ENCODE assay signal across 17 cellular contexts in genomic region chr17:57276621-57277020, GRCh38. TPM values are rescaled to one million over a fixed set of nuclear protein-coding genes. Genes with fewer than 3 reads are reported as not detected.
DNase-seq lines count a peak whose midpoint lies in the region; ATAC-seq and TF ChIP-seq lines count a peak whose summit lies in the region.
"Had no signal": no experiment of that assay in that cellular context is flagged by ENCODE, and none has a peak within 500 bp of the region (broad histone marks: within the 10 kb centered on the region; RNA-seq: fewer than 3 reads in every experiment).

No MANE protein-coding gene starts in this region.

- H3K9me3 Mint-ChIP-seq in activated CD8-positive, alpha-beta T cell treated with anti-CD3 and anti-CD28 coated beads for 36 hours: no peaks in the 10 kb centered on the region
- H3K9me3 Mint-ChIP-seq in activated CD8-positive, alpha-beta T cell treated with anti-CD3 and anti-CD28 coated beads, Interleukin-2, amount 10 ng/mL, durations not matched to agents 7 days and 5 days (ENCODE audit: insufficient read depth): no peaks in the 10 kb centered on the region
- H3K9me3 Mint-ChIP-seq in stimulated activated effector memory CD8-positive, alpha-beta T cell treated with anti-CD3 and anti-CD28 coated beads, Interleukin-12 subunit alpha, Interleukin-12 subunit beta, amount 100 ng/mL, for 72 hours: no peaks in the 10 kb centered on the region

- H3K79me2 ChIP-seq in DND-41 (ENCODE audit: insufficient read depth, low read length): peaks cover 100% of the 10 kb centered on the region

- peaks cover 99% of the 10 kb centered on the region for H3K36me3 ChIP-seq in DND-41 (ENCODE audit: insufficient read depth, low read length)

- POLR2A ChIA-PET in activated CD8-positive, alpha-beta T cell treated with anti-CD3 and anti-CD28 coated beads for 36 hours (lab: Charles Lee): interaction anchor here (0.9 to 1.1 kb wide), 2 partner anchors 17 to 32 kb away, joined by 3 to 4 read pairs; no protein-coding TSS in a partner anchor
- POLR2A ChIA-PET in activated CD8-positive, alpha-beta T cell treated with anti-CD3 and anti-CD28 coated beads, Interleukin-2, amount 10 ng/mL, durations not matched to agents 7 days and 5 days (lab: Charles Lee): no interaction called here

- peaks cover 95% of the 10 kb centered on the region for H4K20me1 ChIP-seq in DND-41 (ENCODE audit: insufficient read depth, low read length)

- peak overlapping the region; percentile 6; the same call in 1 of the 2 replicates for H3K4me2 ChIP-seq in DND-41 (ENCODE audit: insufficient read depth, low read length)

- DNase-seq in activated CD8-positive, alpha-beta T cell treated with anti-CD3 and anti-CD28 coated beads for 36 hours: no peak
- no peak for DNase-seq in activated CD8-positive, alpha-beta T cell treated with anti-CD3 and anti-CD28 coated beads, Interleukin-2, amount 10 ng/mL, durations not matched to agents 7 days and 5 days
- DNase-seq in DND-41: no peak
- DNase-seq in dermis blood vessel endothelial cell: peak; percentile 2
- no peak for DNase-seq in stimulated activated effector memory CD8-positive, alpha-beta T cell treated with anti-CD3 and anti-CD28 coated beads, Interleukin-12 subunit alpha, Interleukin-12 subunit beta, amount 100 ng/mL, for 72 hours (ENCODE audit: low spot score in 2 of 2)
- DNase-seq in middle frontal gyrus (ENCODE audit: extremely low spot score, low spot score): no peak
- DNase-seq: DMS 273 treated with DMSO at 0.1 percent for 48 hours; GF-D8; GOT3; MV-4-11; NCI-H1417; NCI-H187 treated with DMSO at 0.1 percent for 48 hours; NCI-H345; NCI-H526; NK-92 treated with Interleukin-12 subunit alpha and Interleukin-12 subunit beta, amount 100 ng/mL, for 24 hours; RPMI8226 had no signal

- H3K4me3 Mint-ChIP-seq in activated CD8-positive, alpha-beta T cell treated with anti-CD3 and anti-CD28 coated beads for 36 hours: no peak overlapping the region
- no peak overlapping the region for H3K4me3 Mint-ChIP-seq in activated CD8-positive, alpha-beta T cell treated with anti-CD3 and anti-CD28 coated beads, Interleukin-2, amount 10 ng/mL, durations not matched to agents 7 days and 5 days
- H3K4me3 Mint-ChIP-seq in stimulated activated effector memory CD8-positive, alpha-beta T cell treated with anti-CD3 and anti-CD28 coated beads, Interleukin-12 subunit alpha, Interleukin-12 subunit beta, amount 100 ng/mL, for 72 hours: no peak overlapping the region

- intact Hi-C loops in activated CD8-positive, alpha-beta T cell treated with anti-CD3 and anti-CD28 coated beads for 36 hours (cut with micrococcal nuclease): no loop called here

- H3K9me3 ChIP-seq in DND-41 (ENCODE audit: insufficient read depth, low read length, severe bottlenecking): no peaks in the 10 kb centered on the region

- peaks cover 64% of the 10 kb centered on the region for H3K4me1 Mint-ChIP-seq in activated CD8-positive, alpha-beta T cell treated with anti-CD3 and anti-CD28 coated beads for 36 hours (ENCODE audit: low read depth)
- H3K4me1 Mint-ChIP-seq in activated CD8-positive, alpha-beta T cell treated with anti-CD3 and anti-CD28 coated beads, Interleukin-2, amount 10 ng/mL, durations not matched to agents 7 days and 5 days (ENCODE audit: low read depth): peaks cover 72% of the 10 kb centered on the region
- H3K4me1 Mint-ChIP-seq in stimulated activated effector memory CD8-positive, alpha-beta T cell treated with anti-CD3 and anti-CD28 coated beads, Interleukin-12 subunit alpha, Interleukin-12 subunit beta, amount 100 ng/mL, for 72 hours: peaks cover 69% of the 10 kb centered on the region

- peak overlapping the region; percentile 34 for H3K27ac ChIP-seq in DND-41 (ENCODE audit: low read length)

- H3K27ac Mint-ChIP-seq in activated CD8-positive, alpha-beta T cell treated with anti-CD3 and anti-CD28 coated beads for 36 hours: peak overlapping the region; percentile 44
- no peak overlapping the region for H3K27ac Mint-ChIP-seq in activated CD8-positive, alpha-beta T cell treated with anti-CD3 and anti-CD28 coated beads, Interleukin-2, amount 10 ng/mL, durations not matched to agents 7 days and 5 days
- peak overlapping the region; percentile 54 for H3K27ac Mint-ChIP-seq in stimulated activated effector memory CD8-positive, alpha-beta T cell treated with anti-CD3 and anti-CD28 coated beads, Interleukin-12 subunit alpha, Interleukin-12 subunit beta, amount 100 ng/mL, for 72 hours

- H3K4me1 ChIP-seq in DND-41 (ENCODE audit: insufficient read depth, low read length): peaks cover 100% of the 10 kb centered on the region

- H3K27me3 ChIP-seq in DND-41 (ENCODE audit: insufficient read depth, low read length, poor library complexity): no peaks in the 10 kb centered on the region

- CTCF ChIA-PET in activated CD8-positive, alpha-beta T cell treated with anti-CD3 and anti-CD28 coated beads for 36 hours (lab: Charles Lee): interaction anchor here (1.1 to 3.5 kb wide), 2 partner anchors 20 to 34 kb away, joined by 3 to 18 read pairs; partner anchors contain the start of gene MSI2
- CTCF ChIA-PET in activated CD8-positive, alpha-beta T cell treated with anti-CD3 and anti-CD28 coated beads, Interleukin-2, amount 10 ng/mL, durations not matched to agents 7 days and 5 days (lab: Charles Lee): interaction anchor here (0.9 kb wide), 1 partner anchor 507 kb away, joined by 3 read pairs; no protein-coding TSS in a partner anchor

- H3K36me3 Mint-ChIP-seq in activated CD8-positive, alpha-beta T cell treated with anti-CD3 and anti-CD28 coated beads for 36 hours (ENCODE audit: low read depth): peaks cover 54% of the 10 kb centered on the region
- peaks cover 67% of the 10 kb centered on the region for H3K36me3 Mint-ChIP-seq in activated CD8-positive, alpha-beta T cell treated with anti-CD3 and anti-CD28 coated beads, Interleukin-2, amount 10 ng/mL, durations not matched to agents 7 days and 5 days (ENCODE audit: low read depth)
- peaks cover 58% of the 10 kb centered on the region for H3K36me3 Mint-ChIP-seq in stimulated activated effector memory CD8-positive, alpha-beta T cell treated with anti-CD3 and anti-CD28 coated beads, Interleukin-12 subunit alpha, Interleukin-12 subunit beta, amount 100 ng/mL, for 72 hours

- no peak overlapping the region for H2AFZ ChIP-seq in DND-41 (ENCODE audit: low read depth, low read length)

- no peak for ATAC-seq in activated CD8-positive, alpha-beta T cell treated with anti-CD3 and anti-CD28 coated beads for 36 hours
- ATAC-seq in activated CD8-positive, alpha-beta T cell treated with anti-CD3 and anti-CD28 coated beads, Interleukin-2, amount 10 ng/mL, durations not matched to agents 7 days and 5 days: no peak
- no peak for ATAC-seq in DND-41 (ENCODE audit: insufficient read depth, low read depth)
- ATAC-seq in stimulated activated effector memory CD8-positive, alpha-beta T cell treated with anti-CD3 and anti-CD28 coated beads, Interleukin-12 subunit alpha, Interleukin-12 subunit beta, amount 100 ng/mL, for 72 hours: no peak
- ATAC-seq in HG03342 (IDR thresholded peaks at IDR 0.05; ENCODE audit: unreplicated experiment): no peak

- TF ChIP-seq CTCF in activated CD8-positive, alpha-beta T cell treated with anti-CD3 and anti-CD28 coated beads for 36 hours (IDR thresholded peaks at IDR 0.05): no peak
- TF ChIP-seq CTCF in DND-41 (IDR thresholded peaks at IDR 0.05; ENCODE audit: borderline replicate concordance, extremely low read depth, low read length, poor library complexity, severe bottlenecking): no peak

- 0 out of 2 replicates have a peak overlapping the region, but pooled peaks have one; percentile 4 for H3K9ac ChIP-seq in DND-41 (ENCODE audit: low read depth, low read length)

- H3K4me3 ChIP-seq in DND-41 (ENCODE audit: low read depth in 1 of 2, low read length in 2 of 2): no peak overlapping the region

- H3K27me3 Mint-ChIP-seq in activated CD8-positive, alpha-beta T cell treated with anti-CD3 and anti-CD28 coated beads for 36 hours: no peaks in the 10 kb centered on the region
- H3K27me3 Mint-ChIP-seq in activated CD8-positive, alpha-beta T cell treated with anti-CD3 and anti-CD28 coated beads, Interleukin-2, amount 10 ng/mL, durations not matched to agents 7 days and 5 days (ENCODE audit: low read depth): no peaks in the 10 kb centered on the region

RNA-seq across cellular contexts. Expression of gene MSI2, which starts 20.3 kb away (rescaled TPM):
- total RNA-seq in activated CD8-positive, alpha-beta T cell treated with anti-CD3 and anti-CD28 coated beads for 36 hours: 10 to 100 TPM; 59.6 to 61.7 TPM
- total RNA-seq in activated CD8-positive, alpha-beta T cell treated with anti-CD3 and anti-CD28 coated beads, Interleukin-2, amount 10 ng/mL, durations not matched to agents 7 days and 5 days: 100 to 1,000 TPM; 123 to 125 TPM
- 16.8 and 17.2 TPM in 2 replicates for total RNA-seq in dermis blood vessel endothelial cell
